In genomic region chr3:62414786-62415185, GRCh38 we compare ENCODE assay signal across 33 cellular contexts. TPM values are rescaled to one million over a fixed set of nuclear protein-coding genes. Genes with fewer than 3 reads are reported as not detected.
A peak's percentile ranks its signal among the peaks of the same experiment; 100 is the strongest.
DNase-seq lines count a peak whose midpoint lies in the region; ATAC-seq and TF ChIP-seq lines count a peak whose summit lies in the region.
"Had no signal": no experiment of that assay in that cellular context is flagged by ENCODE, and none has a peak within 500 bp of the region (broad histone marks: within the 10 kb centered on the region; RNA-seq: fewer than 3 reads in every experiment).

No MANE protein-coding gene starts in this region.

- H3K36me3 ChIP-seq in iPS-18a (ENCODE audit: control insufficient read depth, low read depth, low read length), result no peaks in the 10 kb centered on the region
- H3K36me3 ChIP-seq: prostate gland, uterus had no signal

- peak overlapping the region; percentile 71 for H3K4me3 Mint-ChIP-seq in WTC11
- H3K4me3 Mint-ChIP-seq: activated CD4-positive, alpha-beta T cell treated with anti-CD3 and anti-CD28 coated beads for 36 hours; activated CD8-positive, alpha-beta T cell treated with anti-CD3 and anti-CD28 coated beads, Interleukin-2, amount 10 ng/mL, durations not matched to agents 7 days and 5 days; activated T-helper 17 cell treated with anti-CD3 and anti-CD28 coated beads, Interleukin-2, amount 50 U/mL, for 72 hours; CD4-positive, alpha-beta memory T cell; IgD-negative memory B cell; mesothelial cell of epicardium; stimulated activated naive CD8-positive, alpha-beta T cell treated with anti-CD3 and anti-CD28 coated beads, Interleukin-15, Interleukin-2, amounts not matched to agents 100 ng/mL and 50 ng/mL, for 24 hours; T-helper 2 cell treated with Interferon-gamma antibody and Interleukin-4, amounts not matched to agents 5 μg/mL and 100 μg/mL, for 36 hours had no signal

- DNase-seq in NCI-H2227 (lab: John Stamatoyannopoulos, UW; ENCODE audit: unreplicated experiment) (peak; percentile 3), NCI-H2227 treated with DMSO at 0.1 percent for 48 hours (lab: John Stamatoyannopoulos, UW) (no peak), WTC11 (ENCODE audit: low spot score) (peak; percentile 54), retina (peak; percentile 82), HPDE6-E6E7 (ENCODE audit: extremely low spot score) (no peak), cerebellum (ENCODE audit: low spot score) (no peak)
- DNase-seq: activated CD4-positive, alpha-beta T cell treated with anti-CD3 and anti-CD28 coated beads for 36 hours; activated CD8-positive, alpha-beta T cell treated with anti-CD3 and anti-CD28 coated beads, Interleukin-2, amount 10 ng/mL, durations not matched to agents 7 days and 5 days; AML-193; CD4-positive, alpha-beta memory T cell; effector CD8-positive, alpha-beta T cell; EL; NCI-H187 treated with DMSO at 0.1 percent for 48 hours; SHP77; stimulated activated CD8-positive, alpha-beta memory T cell treated with anti-CD3 and anti-CD28 coated beads, Interleukin-4, amount 100 ng/mL, for 48 hours; testis; uterus had no signal

- ATAC-seq in WTC11, result peak; percentile 62
- ATAC-seq in GM19463 (IDR thresholded peaks at IDR 0.05; ENCODE audit: unreplicated experiment), result no peak
- ATAC-seq: activated CD4-positive, alpha-beta T cell treated with anti-CD3 and anti-CD28 coated beads for 36 hours; activated CD8-positive, alpha-beta T cell treated with anti-CD3 and anti-CD28 coated beads, Interleukin-2, amount 10 ng/mL, durations not matched to agents 7 days and 5 days; activated naive CD4-positive, alpha-beta T cell treated with anti-CD3 and anti-CD28 coated beads, Interleukin-2, amount 50 U/mL, for 72 hours; activated T-helper 17 cell treated with anti-CD3 and anti-CD28 coated beads, Interleukin-2, amount 50 U/mL, for 72 hours; GM12878; Panc1; sciatic nerve had no signal

- peak overlapping the region; percentile 70 for H3K27ac ChIP-seq in iPS-18a (ENCODE audit: low read length)
- H3K27ac ChIP-seq: prostate gland, testis, uterus had no signal

- H3K27ac Mint-ChIP-seq in WTC11, result peak overlapping the region; percentile 86; the same call in 1 of the 2 replicates
- H3K27ac Mint-ChIP-seq: activated CD4-positive, alpha-beta T cell treated with anti-CD3 and anti-CD28 coated beads for 36 hours; activated CD8-positive, alpha-beta T cell treated with anti-CD3 and anti-CD28 coated beads, Interleukin-2, amount 10 ng/mL, durations not matched to agents 7 days and 5 days; activated naive CD4-positive, alpha-beta T cell treated with anti-CD3 and anti-CD28 coated beads, Interleukin-2, amount 50 U/mL, for 72 hours; activated T-helper 17 cell treated with anti-CD3 and anti-CD28 coated beads, Interleukin-2, amount 50 U/mL, for 72 hours; CD4-positive, alpha-beta memory T cell; IgD-negative memory B cell; mesothelial cell of epicardium; stimulated activated naive CD8-positive, alpha-beta T cell treated with anti-CD3 and anti-CD28 coated beads, Interleukin-15, Interleukin-2, amounts not matched to agents 100 ng/mL and 50 ng/mL, for 24 hours; T-helper 2 cell treated with Interferon-gamma antibody and Interleukin-4, amounts not matched to agents 5 μg/mL and 100 μg/mL, for 36 hours had no signal

- peak overlapping the region; percentile 42 for H3K9ac ChIP-seq in iPS-18a (ENCODE audit: low read length)

- no peaks in the 10 kb centered on the region for H3K9me3 ChIP-seq in iPS-18a (ENCODE audit: control insufficient read depth, low read depth, low read length)
- H3K9me3 ChIP-seq: prostate gland, testis, uterus had no signal

- no peaks in the 10 kb centered on the region for H3K36me3 Mint-ChIP-seq in WTC11
- H3K36me3 Mint-ChIP-seq: activated naive CD4-positive, alpha-beta T cell treated with anti-CD3 and anti-CD28 coated beads, Interleukin-2, amount 50 U/mL, for 72 hours; CD4-positive, alpha-beta memory T cell; IgD-negative memory B cell; mesothelial cell of epicardium had no signal

- CTCF ChIA-PET in WTC11 (lab: Charles Lee), result interaction anchor here (1.0 to 2.6 kb wide), 4 partner anchors 15 to 78 kb away, joined by 3 to 7 read pairs (median 4); no protein-coding TSS in a partner anchor

- peaks cover 58% of the 10 kb centered on the region for H3K27me3 ChIP-seq in iPS-18a (ENCODE audit: control insufficient read depth, insufficient read depth, low read length)
- H3K27me3 ChIP-seq: testis, uterus had no signal

- no peak for TF ChIP-seq CTCF in WTC11 (IDR thresholded peaks at IDR 0.05)

- peaks cover 33% of the 10 kb centered on the region for H3K4me1 ChIP-seq in iPS-18a (ENCODE audit: control insufficient read depth, low read depth, low read length)
- H3K4me1 ChIP-seq: prostate gland, testis, uterus had no signal

- H3K4me3 ChIP-seq in iPS-18a (ENCODE audit: low read length), result peak overlapping the region; percentile 58
- H3K4me3 ChIP-seq: GM12878, prostate gland, testis, uterus had no signal

- H3K27me3 Mint-ChIP-seq in WTC11 (ENCODE audit: low read depth), result peaks cover 6% of the 10 kb centered on the region
- H3K27me3 Mint-ChIP-seq: stimulated activated naive CD8-positive, alpha-beta T cell treated with anti-CD3 and anti-CD28 coated beads, Interleukin-15, Interleukin-2, amounts not matched to agents 100 ng/mL and 50 ng/mL, for 24 hours had no signal

- H3K4me1 Mint-ChIP-seq in WTC11, result peaks cover 30% of the 10 kb centered on the region
- H3K4me1 Mint-ChIP-seq: activated CD4-positive, alpha-beta T cell treated with anti-CD3 and anti-CD28 coated beads for 36 hours; activated T-helper 17 cell treated with anti-CD3 and anti-CD28 coated beads, Interleukin-2, amount 50 U/mL, for 72 hours; CD4-positive, alpha-beta memory T cell; IgD-negative memory B cell had no signal

- POLR2A ChIA-PET in WTC11 (lab: Charles Lee), result interaction anchor here (0.6 to 0.9 kb wide), 3 partner anchors 28 to 48 kb away, joined by 3 to 4 read pairs (median 3); no protein-coding TSS in a partner anchor

- 0 out of 2 replicates have a peak, but pooled peaks cover 4% of the 10 kb centered on the region for H3K9me3 Mint-ChIP-seq in WTC11
- H3K9me3 Mint-ChIP-seq: activated naive CD4-positive, alpha-beta T cell treated with anti-CD3 and anti-CD28 coated beads, Interleukin-2, amount 50 U/mL, for 72 hours; activated T-helper 17 cell treated with anti-CD3 and anti-CD28 coated beads, Interleukin-2, amount 50 U/mL, for 72 hours; IgD-negative memory B cell; mesothelial cell of epicardium; stimulated activated naive CD8-positive, alpha-beta T cell treated with anti-CD3 and anti-CD28 coated beads, Interleukin-15, Interleukin-2, amounts not matched to agents 100 ng/mL and 50 ng/mL, for 24 hours; T-helper 2 cell treated with Interferon-gamma antibody and Interleukin-4, amounts not matched to agents 5 μg/mL and 100 μg/mL, for 36 hours had no signal

TF ChIP-seq in WTC11, 78 proteins besides CTCF, POLR2A, EP300 and RAD21 (continues in another document):
- TF ChIP-seq FOXP1 (CRISPR knock-in tag; IDR thresholded peaks at IDR 0.05; ENCODE audit: borderline replicate concordance) (no peak), ATF6 (CRISPR knock-in tag; IDR thresholded peaks at IDR 0.05) (no peak), PRRX2 (CRISPR knock-in tag; IDR thresholded peaks at IDR 0.05) (no peak), ZNF532 (CRISPR knock-in tag; IDR thresholded peaks at IDR 0.05; ENCODE audit: borderline replicate concordance) (no peak)

RNA-seq across cellular contexts. Expression of gene FEZF2, which starts 41.4 kb away (rescaled TPM):
- not detected in 3 replicates for total RNA-seq in WTC11 (2021)
- total RNA-seq in cerebellum, result 0.09 TPM
- total RNA-seq: activated CD4-positive, alpha-beta T cell treated with anti-CD3 and anti-CD28 coated beads for 36 hours; activated CD8-positive, alpha-beta T cell treated with anti-CD3 and anti-CD28 coated beads, Interleukin-2, amount 10 ng/mL, durations not matched to agents 7 days and 5 days; activated naive CD4-positive, alpha-beta T cell treated with anti-CD3 and anti-CD28 coated beads, Interleukin-2, amount 50 U/mL, for 72 hours; activated T-helper 17 cell treated with anti-CD3 and anti-CD28 coated beads, Interleukin-2, amount 50 U/mL, for 72 hours; CD4-positive, alpha-beta memory T cell; epithelial cell of proximal tubule; glomerular endothelial cell; GM12878; kidney epithelial cell; lower leg skin; mesothelial cell of epicardium; sciatic nerve; testis; uterus had no signal

Comparison
In these comparisons a context has a peak if more than half of its experiments do, and no peak if none do; other contexts are left out.
1. DNase-seq: peak in NCI-H2227 (single experiment), WTC11 (single experiment) and retina (single experiment); none in NCI-H2227 treated with DMSO at 0.1 percent for 48 hours (single experiment), HPDE6-E6E7 (single experiment) and cerebellum (single experiment).